In genomic region chr7:94584113-94584512, GRCh38 we compare ENCODE assay signal across 13 cellular contexts.
DNase-seq lines count a peak whose midpoint lies in the region; ATAC-seq and TF ChIP-seq lines count a peak whose summit lies in the region.
"Had no signal": no experiment of that assay in that cellular context is flagged by ENCODE, and none has a peak within 500 bp of the region (broad histone marks: within the 10 kb centered on the region; RNA-seq: fewer than 3 reads in every experiment).

No MANE protein-coding gene starts in this region.

- WGBS in liver = 24% methylated on average over 1 of the region's 1 CpG

- H3K36me3 ChIP-seq in liver (ENCODE audit: control insufficient read depth in 4 of 4, insufficient read depth in 3 of 4, low read depth in 1 of 4, low read length in 3 of 4) = no peaks in the 10 kb centered on the region

- DNase-seq in AG08395 (ENCODE audit: low spot score) (peak; percentile 12), M059J (ENCODE audit: low read depth) (peak; percentile 11), astrocyte of the spinal cord (ENCODE audit: low read depth, low spot score) (peak; percentile 24), middle frontal gyrus (ENCODE audit: extremely low spot score, low spot score) (no peak), NCI-H82 (lab: John Stamatoyannopoulos, UW) (no peak)
- DNase-seq: activated T-cell treated with anti-CD3 and anti-CD28 coated beads, Interleukin-2, amount 50 U/mL, for 4 hours; hippocampal formation; NCI-H1694; stimulated activated CD4-positive, alpha-beta T cell treated with anti-CD3 and anti-CD28 coated beads, Interleukin-2, amount 100 ng/mL, for 24 hours had no signal

- peak; percentile 39 to 52 for TF ChIP-seq RAD21 in liver (IDR thresholded peaks at IDR 0.05)

- in situ Hi-C loops in astrocyte of the spinal cord (cut with HindIII; ENCODE audit: low sequenced_read_pairs) = no loop called here

- H3K27ac ChIP-seq in liver (ENCODE audit: low read depth in 1 of 2, low read length in 2 of 2) = no peak overlapping the region
- H3K27ac ChIP-seq: BLaER1 had no signal

- H3K4me1 ChIP-seq in liver (ENCODE audit: control insufficient read depth in 4 of 4, insufficient read depth in 4 of 4, low read length in 3 of 4) = peaks cover 0 to 18% (median 10%) of the 10 kb centered on the region in 4 donors
- H3K4me1 ChIP-seq: BLaER1 had no signal

- ATAC-seq in HG03135 (IDR thresholded peaks at IDR 0.05; ENCODE audit: unreplicated experiment) (no peak), HG02870 (IDR thresholded peaks at IDR 0.05; ENCODE audit: unreplicated experiment) (no peak)
- ATAC-seq: activated T-cell treated with anti-CD3 and anti-CD28 coated beads, Interleukin-2, amount 50 U/mL, for 4 hours had no signal

- H3K27me3 ChIP-seq in liver (ENCODE audit: control insufficient read depth in 4 of 4, insufficient read depth in 4 of 4, low read length in 3 of 4) = no peaks in the 10 kb centered on the region
- H3K27me3 ChIP-seq: BLaER1 had no signal

- TF ChIP-seq CTCF in astrocyte of the spinal cord (IDR thresholded peaks at IDR 0.05; ENCODE audit: low read depth, low read length) (no peak), liver (IDR thresholded peaks at IDR 0.05; ENCODE audit: low read depth, low read length, missing input control) (no peak)

- no peak overlapping the region for H3K9ac ChIP-seq in liver (ENCODE audit: low read depth in 1 of 2, low read length in 2 of 2)
- H3K9ac ChIP-seq: BLaER1 had no signal

- H3K4me3 ChIP-seq in astrocyte of the spinal cord (ENCODE audit: low read depth, low read length) (no peak overlapping the region), liver (ENCODE audit: low read depth in 1 of 3, low read length in 3 of 3) (no peak overlapping the region)
- H3K4me3 ChIP-seq: BLaER1 had no signal

- H3K9me3 ChIP-seq in liver (ENCODE audit: control insufficient read depth in 4 of 4, low read length in 3 of 4) = no peaks in the 10 kb centered on the region
- H3K9me3 ChIP-seq: BLaER1 had no signal

TF ChIP-seq in liver, 16 proteins besides CTCF, POLR2A, EP300 and RAD21:
- TF ChIP-seq RXRA (IDR thresholded peaks at IDR 0.05) (peak; percentile 63 to 76), HNF4G (IDR thresholded peaks at IDR 0.05) (no peak), MAX (IDR thresholded peaks at IDR 0.05) (peak; percentile 19), JUND (IDR thresholded peaks at IDR 0.05) (peak; percentile 46 to 77), FOXA2 (IDR thresholded peaks at IDR 0.05) (peak; percentile 88), SP1 (IDR thresholded peaks at IDR 0.05) (peak; percentile 33), ATF3 (IDR thresholded peaks at IDR 0.05) (peak; percentile 90), FOXA1 (IDR thresholded peaks at IDR 0.05) (peak; percentile 68), YY1 (IDR thresholded peaks at IDR 0.05) (peak; percentile 53), HNF4A (conservative IDR thresholded peaks at IDR 0.05) (peak; percentile 63 to 64), GABPA (IDR thresholded peaks at IDR 0.05 in 1 of 2, conservative IDR thresholded peaks at IDR 0.05 in 1 of 2) (no peak)

Comparison
In these comparisons a context has a peak if more than half of its experiments do, and no peak if none do; other contexts are left out.
1. DNase-seq: peak in AG08395 (single experiment), M059J (single experiment) and astrocyte of the spinal cord (single experiment); none in middle frontal gyrus (single experiment) and NCI-H82 (single experiment).